In the genomic region with DNA sequence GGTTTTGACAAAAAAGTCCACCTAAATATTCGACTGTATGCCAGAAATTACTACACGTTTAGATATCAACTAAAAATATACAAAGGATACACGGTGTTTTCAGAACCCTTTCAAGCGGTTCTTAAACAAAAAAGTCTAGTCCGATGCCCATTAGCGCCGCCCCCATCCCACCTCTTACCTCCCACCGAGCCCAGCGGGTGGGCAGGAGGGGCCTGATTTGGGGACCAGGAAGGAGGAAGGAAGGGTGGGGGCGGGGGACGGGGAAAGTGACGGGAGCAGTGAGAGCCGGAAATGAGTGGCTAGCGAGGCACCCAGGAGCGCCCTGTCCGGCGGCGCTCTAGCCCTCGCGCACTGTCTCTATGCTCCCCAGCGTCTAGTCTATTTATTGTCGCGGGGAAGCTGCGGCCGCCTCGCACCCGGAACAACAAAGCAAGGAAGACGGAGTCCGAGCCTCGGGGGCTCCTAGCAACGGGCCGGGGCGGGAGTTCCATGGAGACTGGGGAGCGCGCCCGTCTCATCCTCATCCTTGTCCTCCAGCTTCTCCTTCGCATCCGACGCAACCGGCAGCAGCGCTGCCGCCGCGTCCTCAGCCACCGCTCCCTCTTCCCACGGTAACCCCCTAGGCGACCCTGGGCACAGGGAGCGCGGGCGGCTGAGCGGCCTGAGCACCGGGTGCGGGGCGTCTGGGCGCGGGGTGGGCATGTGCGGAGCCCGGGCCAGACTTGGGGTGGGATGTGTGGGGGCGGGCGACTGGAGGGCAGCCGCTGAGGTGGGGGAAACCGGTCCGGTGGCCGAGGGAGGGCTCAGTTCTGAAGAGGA, we compare ENCODE assay signal across 8 cellular contexts. TPM values are rescaled to one million over a fixed set of nuclear protein-coding genes. Genes with fewer than 3 reads are reported as not detected.
DNase-seq lines count a peak whose midpoint lies in the region; ATAC-seq and TF ChIP-seq lines count a peak whose summit lies in the region.

A gene (plus strand): TSS at position 410 of the 819 bp plus-strand sequence. CDS start 26,902 bp downstream, outside the sequence.

- POLR2A ChIA-PET in AG04450 (lab: Yijun Ruan, JAX) = interaction anchor here (1.0 kb wide), 1 partner anchor 9 kb away, joined by 5 read pairs; no protein-coding TSS in a partner anchor

- H3K27me3 ChIP-seq in AG04450 (ENCODE audit: control insufficient read depth, insufficient read depth, low read length) (no peaks in the 10 kb centered on the region), WERI-Rb-1 (ENCODE audit: insufficient read depth, low read depth, severe bottlenecking) (no peaks in the 10 kb centered on the region), breast epithelium (no peaks in the 10 kb centered on the region), iPS-20b (ENCODE audit: insufficient read depth, low read length) (peaks cover 12% of the 10 kb centered on the region; the same call in 1 of the 2 replicates)

- H3K4me1 ChIP-seq in breast epithelium (peaks cover 0 to 4% of the 10 kb centered on the region in 2 donors), iPS-20b (ENCODE audit: insufficient read depth, low read length) (peaks cover 15% of the 10 kb centered on the region)

- intact Hi-C loops in breast epithelium (cut with DNase I; ENCODE audit: low total_unique reads) = no loop called here

- no peak for TF ChIP-seq POLR2A in breast epithelium (IDR thresholded peaks at IDR 0.05)

- ATAC-seq in GM18873 (IDR thresholded peaks at IDR 0.05; ENCODE audit: low FRiP score, unreplicated experiment) (peak; percentile 95), HG03135 (IDR thresholded peaks at IDR 0.05; ENCODE audit: unreplicated experiment) (peak; percentile 91)

- H3K36me3 ChIP-seq in WERI-Rb-1 = no peaks in the 10 kb centered on the region; the same call in 1 of the 2 replicates
- no peaks in the 10 kb centered on the region for H3K36me3 ChIP-seq in breast epithelium
- no peaks in the 10 kb centered on the region for H3K36me3 ChIP-seq in iPS-20b (ENCODE audit: insufficient read depth, low read depth, low read length)

- TF ChIP-seq CTCF in AG04450 (IDR thresholded peaks at IDR 0.05; ENCODE audit: low read depth, low read length) = no peak
- no peak for TF ChIP-seq CTCF in WERI-Rb-1 (IDR thresholded peaks at IDR 0.05; ENCODE audit: low read depth, low read length)
- TF ChIP-seq CTCF in breast epithelium (IDR thresholded peaks at IDR 0.05) = no peak

- CTCF ChIA-PET in AG04450 (lab: Charles Lee) = interaction anchor here (3.1 to 6.0 kb wide), 3 partner anchors 20 to 145 kb away, joined by 11 to 37 read pairs (median 35); no protein-coding TSS in a partner anchor

- H3K27ac ChIP-seq in AG04450 (ENCODE audit: low read depth, low read length) (peak within 1 kb of the TSS; percentile 92), WERI-Rb-1 (peak within 1 kb of the TSS; percentile 87), breast epithelium (peak within 1 kb of the TSS; percentile 93), iPS-20b (ENCODE audit: low read length) (no peak within 1 kb of the TSS), skin epidermis (peak within 1 kb of the TSS; percentile 24 to 96 (median 91))

- DNase-seq in AG04450 (ENCODE audit: low read depth, low spot score) (peak; percentile 92), NCI-H2196 (lab: John Stamatoyannopoulos, UW; ENCODE audit: unreplicated experiment) (peak; percentile 95), WERI-Rb-1 (peak; percentile 95), breast epithelium (ENCODE audit: low spot score in 2 of 2) (peak; percentile 87 to 91)

- H3K9ac ChIP-seq in iPS-20b (ENCODE audit: low read depth, low read length) = peak within 1 kb of the TSS; percentile 80; the same call in 1 of the 2 replicates

- H3K9me3 ChIP-seq in AG04450 (ENCODE audit: control insufficient read depth, insufficient read depth, low read length) (no peaks in the 10 kb centered on the region), WERI-Rb-1 (ENCODE audit: severe bottlenecking) (no peaks in the 10 kb centered on the region), breast epithelium (no peaks in the 10 kb centered on the region), iPS-20b (ENCODE audit: insufficient read depth, low read depth, low read length) (no peaks in the 10 kb centered on the region)

- peak within 1 kb of the TSS; percentile 97 for H3K4me3 ChIP-seq in AG04450 (ENCODE audit: low read depth, low read length)
- peak within 1 kb of the TSS; percentile 95 for H3K4me3 ChIP-seq in WERI-Rb-1 (ENCODE audit: low read depth, low read length)
- peak within 1 kb of the TSS; percentile 79 to 95 (median 94) for H3K4me3 ChIP-seq in breast epithelium
- H3K4me3 ChIP-seq in iPS-20b (ENCODE audit: low read length) = peak within 1 kb of the TSS; percentile 98
- H3K4me3 ChIP-seq in skin epidermis = peak within 1 kb of the TSS; percentile 94 to 100 (median 95)

RNA-seq across cellular contexts. Expression of the gene that starts here (rescaled TPM):
- 54.1 and 71.2 TPM in 2 replicates for polyA plus RNA-seq in AG04450 (2011; rRNA removed)
- polyA minus RNA-seq in AG04450 (2011; rRNA and poly(A)+ RNA removed) = 8.5 and 14.8 TPM in 2 replicates
- 10 to 100 TPM; 10.2 to 16.4 (median 15.4) TPM for total RNA-seq in breast epithelium
